Comparison of ENCODE assay signal across 16 cellular contexts in genomic region chr9:24041294-24041693, GRCh38.
DNase-seq lines count a peak whose midpoint lies in the region; ATAC-seq and TF ChIP-seq lines count a peak whose summit lies in the region.
"Had no signal": no experiment of that assay in that cellular context is flagged by ENCODE, and none has a peak within 500 bp of the region (broad histone marks: within the 10 kb centered on the region; RNA-seq: fewer than 3 reads in every experiment).

No MANE protein-coding gene starts in this region.

- H4K20me1 ChIP-seq in PC-3 (ENCODE audit: low read length), result no peaks in the 10 kb centered on the region

- POLR2A ChIA-PET in PC-3 (lab: Charles Lee; ENCODE audit: unreplicated experiment), result no interaction called here

- DNase-seq in DMS 273 treated with DMSO at 0.1 percent for 48 hours (lab: John Stamatoyannopoulos, UW), result peak; percentile 31
- DNase-seq in NCI-H2081 (lab: John Stamatoyannopoulos, UW), result peak; percentile 54 to 85
- DNase-seq in PC-3, result no peak
- peak; percentile 2 for DNase-seq in neural crest cell (ENCODE audit: low read depth, low spot score)
- no peak for DNase-seq in GDM1 (lab: John Stamatoyannopoulos, UW)
- no peak for DNase-seq in NCI-H1092 (lab: John Stamatoyannopoulos, UW)
- no peak for DNase-seq in D341Med (ENCODE audit: low spot score)
- DNase-seq: DND-41, GF-D8, GOT3, NCI-H146, NCI-H446 treated with DMSO at 0.1 percent for 48 hours, OCI-M1, SJCRH30, T-helper 17 cell had no signal

- H3K27me3 ChIP-seq in PC-3 (ENCODE audit: low read length), result no peaks in the 10 kb centered on the region
- H3K27me3 ChIP-seq: SJCRH30 had no signal

- H3K4me1 Mint-ChIP-seq in neural crest cell, result peaks cover 38% of the 10 kb centered on the region
- H3K4me1 Mint-ChIP-seq: T-helper 17 cell had no signal

- no peak overlapping the region for H3K4me2 ChIP-seq in PC-3 (ENCODE audit: low read length)

- H3K36me3 ChIP-seq in PC-3 (ENCODE audit: low read depth, low read length), result no peaks in the 10 kb centered on the region
- H3K36me3 ChIP-seq: SJCRH30 had no signal

- no peaks in the 10 kb centered on the region for H3F3A ChIP-seq in PC-3 (ENCODE audit: low read length, unreplicated experiment)

- no peaks in the 10 kb centered on the region for H3K9me3 ChIP-seq in PC-3 (ENCODE audit: low read length)
- H3K9me3 ChIP-seq: SJCRH30 had no signal

- H3K9me3 Mint-ChIP-seq in neural crest cell, result peaks cover 2% of the 10 kb centered on the region

- peak; percentile 59; the same call in 1 of the 2 replicates for ATAC-seq in PC-3
- ATAC-seq: K562, T-helper 17 cell had no signal

- no peak overlapping the region for H2AFZ ChIP-seq in PC-3 (ENCODE audit: low read length)

- no peak overlapping the region for H3K27ac ChIP-seq in PC-3 (ENCODE audit: low read length)
- H3K27ac ChIP-seq: SJCRH30 had no signal

- H3K27me3 Mint-ChIP-seq in neural crest cell (ENCODE audit: low read depth), result peaks cover 5% of the 10 kb centered on the region
- H3K27me3 Mint-ChIP-seq: T-helper 17 cell had no signal

- H3K9me2 ChIP-seq in PC-3 (replicated peaks; ENCODE audit: low read length), result no peaks in the 10 kb centered on the region

- intact Hi-C loops in PC-3 (cut with micrococcal nuclease), result no loop called here

- no peaks in the 10 kb centered on the region for H3K4me1 ChIP-seq in PC-3 (ENCODE audit: insufficient read depth, low read length)
- H3K4me1 ChIP-seq: SJCRH30 had no signal

- peak overlapping the region; percentile 10 for H3K4me3 Mint-ChIP-seq in neural crest cell
- H3K4me3 Mint-ChIP-seq: T-helper 17 cell had no signal

- H3K36me3 Mint-ChIP-seq in neural crest cell (ENCODE audit: low read depth), result no peaks in the 10 kb centered on the region

- BruUV-seq in PC-3 (replicated peaks; lab: Mats Ljungman, UMichigan), result no TSS peak

- peak overlapping the region; percentile 3 for H3K27ac Mint-ChIP-seq in neural crest cell (ENCODE audit: unreplicated experiment)
- H3K27ac Mint-ChIP-seq: T-helper 17 cell had no signal

- TF ChIP-seq CTCF in PC-3 (conservative IDR thresholded peaks at IDR 0.05; ENCODE audit: low read depth, low read length), result no peak
- TF ChIP-seq CTCF in neural crest cell (conservative IDR thresholded peaks at IDR 0.05), result no peak

- no peaks in the 10 kb centered on the region for H3K79me2 ChIP-seq in PC-3 (ENCODE audit: low read length)

- no peak overlapping the region for H3K9ac ChIP-seq in PC-3 (ENCODE audit: low read length)

- no peak overlapping the region for H3K4me3 ChIP-seq in PC-3 (ENCODE audit: low read length)
- H3K4me3 ChIP-seq: K562, SJCRH30 had no signal

- CTCF ChIA-PET in PC-3 (lab: Charles Lee), result no interaction called here

Comparison
In these comparisons a context has a peak if more than half of its experiments do, and no peak if none do; other contexts are left out.
1. DNase-seq: peak in DMS 273 treated with DMSO at 0.1 percent for 48 hours (single experiment), NCI-H2081 (2 of 2) and neural crest cell (single experiment); none in PC-3 (single experiment), GDM1 (single experiment), NCI-H1092 (single experiment) and D341Med (single experiment).